6 cellular contexts compared by ENCODE assay signal in the genomic region with DNA sequence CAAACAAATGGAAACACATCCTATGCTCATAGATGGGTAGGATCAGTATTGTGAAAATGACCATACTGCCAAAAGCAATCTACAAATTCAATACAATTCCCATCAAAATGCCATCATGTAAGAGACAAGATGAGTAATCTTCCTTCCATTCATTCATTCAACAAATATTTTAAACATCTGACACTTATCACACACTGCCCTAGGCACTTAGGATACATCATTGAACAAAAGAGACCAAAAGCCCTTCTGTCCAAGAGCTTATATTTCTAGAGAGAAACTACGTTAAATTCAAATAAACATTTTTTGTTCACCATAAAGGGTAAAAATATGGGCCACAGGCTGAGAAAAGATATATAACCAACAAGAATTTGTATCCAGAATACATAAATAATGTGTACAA. TPM values are rescaled to one million over a fixed set of nuclear protein-coding genes. Genes with fewer than 3 reads are reported as not detected.
"Had no signal": no experiment of that assay in that cellular context is flagged by ENCODE, and none has a peak within 500 bp of the region (broad histone marks: within the 10 kb centered on the region; RNA-seq: fewer than 3 reads in every experiment).

No MANE protein-coding gene starts in this region.

- ATAC-seq: HepG2, K562 had no signal

- H3K4me3 ChIP-seq: K562 had no signal

- DNase-seq: IMR-90 had no signal

- H3K27ac ChIP-seq: HL-60 had no signal

RNA-seq across cellular contexts. Expression of a gene that starts 20.5 kb away (rescaled TPM):
- total RNA-seq: HepG2, HT-29 had no signal
- polyA plus RNA-seq: HepG2, IgD-negative memory B cell, K562 had no signal
